15 cellular contexts compared by ENCODE assay signal in the genomic region with DNA sequence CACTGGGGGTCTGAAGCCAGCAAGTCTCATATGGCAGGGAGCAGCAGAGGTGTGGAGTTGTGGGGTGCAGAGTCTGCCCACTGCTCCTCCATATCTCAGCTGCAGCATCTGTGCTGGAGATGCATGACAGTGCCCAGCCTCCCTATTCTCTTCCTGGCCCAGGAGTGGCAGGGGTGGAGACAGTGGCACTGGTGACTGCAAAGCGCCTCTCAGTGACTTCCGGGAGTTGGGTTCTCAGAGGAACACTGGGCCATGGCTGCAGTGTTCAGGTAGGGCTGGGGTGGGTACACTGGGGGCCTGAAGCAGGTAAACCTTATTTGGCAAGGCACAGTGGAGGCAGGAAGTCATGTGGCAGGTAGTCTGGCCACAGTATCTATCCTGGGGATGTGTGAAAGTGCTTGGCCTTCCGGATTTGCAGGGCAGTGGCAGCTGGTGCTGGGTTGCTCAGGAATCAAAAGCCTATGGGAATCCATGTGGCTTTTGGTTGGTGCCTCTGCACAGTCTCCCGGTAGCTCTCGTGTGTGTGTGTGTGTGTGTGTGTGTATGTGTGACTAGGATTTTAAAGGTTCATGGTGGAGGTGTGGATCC.
"Had no signal": no experiment of that assay in that cellular context is flagged by ENCODE, and none has a peak within 500 bp of the region (broad histone marks: within the 10 kb centered on the region; RNA-seq: fewer than 3 reads in every experiment).

No MANE protein-coding gene starts in this region.

- H3K4me1 Mint-ChIP-seq: activated CD4-positive, alpha-beta memory T cell treated with anti-CD3 and anti-CD28 coated beads, Interleukin-2, amount 10 ng/mL, durations not matched to agents 7 days and 5 days; activated naive CD8-positive, alpha-beta T cell treated with anti-CD3 and anti-CD28 coated beads for 36 hours; nephron had no signal

- H3K27ac ChIP-seq: brain microvascular endothelial cell, sigmoid colon, suprapubic skin, upper lobe of left lung, VCaP had no signal

- H3K4me1 ChIP-seq: sigmoid colon, suprapubic skin, upper lobe of left lung had no signal

- ATAC-seq: left colon; stimulated activated naive CD8-positive, alpha-beta T cell treated with anti-CD3 and anti-CD28 coated beads, Interleukin-15, Interleukin-2, amounts not matched to agents 100 U/mL and 50 U/mL, for 24 hours had no signal

- H3K9me3 Mint-ChIP-seq: activated CD4-positive, alpha-beta memory T cell treated with anti-CD3 and anti-CD28 coated beads, Interleukin-2, amount 10 ng/mL, durations not matched to agents 7 days and 5 days had no signal

- H3K4me3 Mint-ChIP-seq: activated CD4-positive, alpha-beta memory T cell treated with anti-CD3 and anti-CD28 coated beads, Interleukin-2, amount 10 ng/mL, durations not matched to agents 7 days and 5 days; activated naive CD8-positive, alpha-beta T cell treated with anti-CD3 and anti-CD28 coated beads for 36 hours; nephron had no signal

- DNase-seq: activated CD4-positive, alpha-beta memory T cell treated with anti-CD3 and anti-CD28 coated beads, Interleukin-2, amount 10 ng/mL, durations not matched to agents 7 days and 5 days; activated gamma-delta T cell treated with Interleukin-2 at 50 U/mL for 16 hours; activated naive CD8-positive, alpha-beta T cell treated with anti-CD3 and anti-CD28 coated beads for 36 hours; activated T-cell treated with anti-CD3 and anti-CD28 coated beads, Interleukin-2, amount 50 U/mL, for 48 hours; brain microvascular endothelial cell; cerebellar nuclear complex; left colon; sigmoid colon; stimulated activated CD4-positive, alpha-beta T cell treated with anti-CD3 and anti-CD28 coated beads, Interleukin-2, amount 100 ng/mL, for 24 hours; stimulated activated naive CD8-positive, alpha-beta T cell treated with anti-CD3 and anti-CD28 coated beads, Interleukin-15, Interleukin-2, amounts not matched to agents 100 U/mL and 50 U/mL, for 24 hours had no signal

- H3K27me3 ChIP-seq: brain microvascular endothelial cell, sigmoid colon, suprapubic skin, upper lobe of left lung had no signal

- H3K36me3 ChIP-seq: brain microvascular endothelial cell, sigmoid colon, suprapubic skin, upper lobe of left lung had no signal

- H3K4me3 ChIP-seq: lung, sigmoid colon, suprapubic skin, upper lobe of left lung had no signal

- H3K27ac Mint-ChIP-seq: activated CD4-positive, alpha-beta memory T cell treated with anti-CD3 and anti-CD28 coated beads, Interleukin-2, amount 10 ng/mL, durations not matched to agents 7 days and 5 days; activated naive CD8-positive, alpha-beta T cell treated with anti-CD3 and anti-CD28 coated beads for 36 hours; nephron had no signal
